Comparison of ENCODE assay signal across 11 cellular contexts in the genomic region with DNA sequence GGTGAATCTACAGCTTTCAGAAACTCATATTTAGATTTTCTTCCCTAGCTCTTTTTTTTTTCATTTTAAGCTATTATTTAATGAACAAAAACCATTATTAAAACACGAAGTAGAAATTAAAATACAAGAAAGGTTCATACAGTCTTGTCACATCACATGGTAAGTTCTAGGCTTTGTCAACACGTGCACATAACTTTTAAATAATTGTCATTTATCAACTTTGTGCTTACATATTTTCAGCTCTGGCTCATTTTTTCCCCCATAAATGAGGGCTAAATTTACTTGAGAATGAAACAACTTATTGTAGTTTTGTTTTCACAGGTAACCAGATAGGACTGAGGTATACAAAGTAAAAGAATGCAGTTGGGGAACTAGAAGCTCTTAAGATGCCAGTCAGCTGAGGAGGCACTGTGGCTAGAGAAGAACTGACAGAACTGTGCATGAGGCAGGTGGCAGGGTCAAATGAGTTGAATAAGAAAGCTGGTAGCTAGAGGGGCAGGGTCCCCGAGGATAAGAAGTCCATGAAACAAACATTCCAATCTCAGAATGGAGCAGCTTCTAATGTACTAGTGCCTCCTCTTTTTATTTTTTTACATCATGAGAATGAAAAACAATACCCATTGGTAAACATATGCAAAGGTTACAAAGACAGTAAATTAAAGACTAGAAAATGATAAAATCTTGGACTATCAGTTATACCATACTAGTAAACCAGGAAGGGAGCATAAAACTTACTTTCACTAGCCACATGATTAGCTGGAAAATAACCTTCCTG.
DNase-seq lines count a peak whose midpoint lies in the region; ATAC-seq, FAIRE-seq and TF ChIP-seq lines count a peak whose summit lies in the region.
"Had no signal": no experiment of that assay in that cellular context is flagged by ENCODE, and none has a peak within 500 bp of the region (broad histone marks: within the 10 kb centered on the region; RNA-seq: fewer than 3 reads in every experiment).

No MANE protein-coding gene starts in this region.

- no peaks in the 10 kb centered on the region for H4K20me1 ChIP-seq in BLaER1 treated with 17β-estradiol and CSF1 and Interleukin-3, amounts not matched to agents 10 nM and 100 nM
- H4K20me1 ChIP-seq in OCI-LY1 (ENCODE audit: insufficient read depth, low read length), result no peaks in the 10 kb centered on the region

- H3K4me2 ChIP-seq in BLaER1 treated with 17β-estradiol and CSF1 and Interleukin-3, amounts not matched to agents 10 nM and 100 nM, result peak overlapping the region; percentile 3 to 51 (median 40); a peak in 20 of 22 replicates
- peak overlapping the region; percentile 63 for H3K4me2 ChIP-seq in OCI-LY1 (ENCODE audit: low read length)

- peaks cover 0 to 3% (median 0%) of the 10 kb centered on the region in 11 experiments; a peak in 1 of 22 replicates for H3K9me3 ChIP-seq in BLaER1 treated with 17β-estradiol and CSF1 and Interleukin-3, amounts not matched to agents 10 nM and 100 nM (replicated peaks in 1 of 11)
- H3K9me3 ChIP-seq in OCI-LY1 (ENCODE audit: low read length), result no peaks in the 10 kb centered on the region

- peak overlapping the region; percentile 90 for H2AFZ ChIP-seq in OCI-LY1 (ENCODE audit: low read length)

- H3F3A ChIP-seq in OCI-LY1 (ENCODE audit: insufficient read depth, low read length), result no peaks in the 10 kb centered on the region

- H3K4me1 ChIP-seq in BLaER1 treated with 17β-estradiol and CSF1 and Interleukin-3, amounts not matched to agents 10 nM and 100 nM, result peaks cover 7 to 43% (median 22%) of the 10 kb centered on the region in 10 experiments
- H3K4me1 ChIP-seq in OCI-LY1 (ENCODE audit: insufficient read depth, low read length, severe bottlenecking), result peaks cover 31% of the 10 kb centered on the region

- H3K9ac ChIP-seq in BLaER1 treated with 17β-estradiol and CSF1 and Interleukin-3, amounts not matched to agents 10 nM and 100 nM, result no peak overlapping the region
- peak overlapping the region; percentile 49 for H3K9ac ChIP-seq in OCI-LY1 (ENCODE audit: low read length)

- TF ChIP-seq CTCF in OCI-LY1 (IDR thresholded peaks at IDR 0.05; ENCODE audit: low read length), result no peak

- FAIRE-seq in GM19239 (lab: Jason Lieb, UNC), result peak; percentile 75
- FAIRE-seq: keratinocyte had no signal

- no peaks in the 10 kb centered on the region for H3K79me2 ChIP-seq in OCI-LY1 (ENCODE audit: insufficient read depth, low read length)

- H3K9me2 ChIP-seq in OCI-LY1 (ENCODE audit: low read depth, low read length), result no peaks in the 10 kb centered on the region

- DNase-seq in GM19239 (ENCODE audit: insufficient read length, low spot score), result peak; percentile 14
- DNase-seq in middle frontal gyrus (ENCODE audit: extremely low spot score, low spot score), result no peak
- DNase-seq in T1000 (lab: John Stamatoyannopoulos, UW), result no peak
- DNase-seq in effector CD8-positive, alpha-beta T cell (lab: John Stamatoyannopoulos, UW), result no peak
- DNase-seq: HCEC 1CT, NCI-H510A had no signal

- H3K36me3 ChIP-seq in BLaER1 treated with 17β-estradiol and CSF1 and Interleukin-3, amounts not matched to agents 10 nM and 100 nM, result peaks cover 0 to 16% (median 3%) of the 10 kb centered on the region in 11 experiments; a peak in 4 of 22 replicates
- H3K36me3 ChIP-seq in OCI-LY1 (ENCODE audit: insufficient read depth, low read length), result no peaks in the 10 kb centered on the region

- ATAC-seq in HG02943 (IDR thresholded peaks at IDR 0.05; ENCODE audit: low read depth, unreplicated experiment), result peak; percentile 62
- no peak for ATAC-seq in HG02840 (IDR thresholded peaks at IDR 0.05; ENCODE audit: low FRiP score, unreplicated experiment)

- H3K4me3 ChIP-seq in BLaER1 treated with 17β-estradiol and CSF1 and Interleukin-3, amounts not matched to agents 10 nM and 100 nM, result no peak overlapping the region
- H3K4me3 ChIP-seq in OCI-LY1 (ENCODE audit: low read depth, low read length, poor library complexity, severe bottlenecking), result peak overlapping the region; percentile 28

- no peaks in the 10 kb centered on the region for H3K27me3 ChIP-seq in BLaER1 treated with 17β-estradiol and CSF1 and Interleukin-3, amounts not matched to agents 10 nM and 100 nM
- H3K27me3 ChIP-seq in OCI-LY1 (ENCODE audit: insufficient read depth, low read length), result no peaks in the 10 kb centered on the region

- H3K27ac ChIP-seq in BLaER1 treated with 17β-estradiol and CSF1 and Interleukin-3, amounts not matched to agents 10 nM and 100 nM, result peak overlapping the region in 7 of 11 experiments; percentile 12 to 53 (median 39); a peak in 12 of 22 replicates
- H3K27ac ChIP-seq in OCI-LY1 (ENCODE audit: low read depth, low read length, poor library complexity, severe bottlenecking), result peak overlapping the region; percentile 79
